Comparison of ENCODE assay signal across 18 cellular contexts in the genomic region with DNA sequence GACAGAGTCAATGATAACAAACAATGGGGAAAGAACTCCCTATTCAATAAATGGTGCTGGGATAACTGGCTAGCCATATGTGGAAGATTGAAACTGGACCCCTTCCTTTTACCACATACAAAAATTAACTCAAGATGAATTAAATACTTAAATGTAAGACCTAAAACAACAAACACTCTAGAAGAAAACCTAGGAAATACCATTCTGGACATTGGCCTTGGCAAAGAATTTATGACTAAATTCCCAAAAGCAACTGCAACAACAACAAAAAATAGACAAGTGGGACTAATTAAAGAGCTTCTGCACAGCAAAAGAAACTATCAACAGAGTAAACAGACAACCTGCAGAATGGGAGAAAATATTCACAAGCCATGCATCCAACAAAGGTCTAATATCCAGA. TPM values are rescaled to one million over a fixed set of nuclear protein-coding genes. Genes with fewer than 3 reads are reported as not detected.
"Had no signal": no experiment of that assay in that cellular context is flagged by ENCODE, and none has a peak within 500 bp of the region (broad histone marks: within the 10 kb centered on the region; RNA-seq: fewer than 3 reads in every experiment).

No MANE protein-coding gene starts in this region.

RNA-seq across cellular contexts. Expression of a gene that starts 4.4 kb away (rescaled TPM):
- total RNA-seq: colonic mucosa, dermis blood vessel endothelial cell, dermis microvascular lymphatic vessel endothelial cell, endodermal cell, endothelial cell of umbilical vein, epithelial cell of proximal tubule, esophagus mucosa, esophagus muscularis mucosa, esophagus squamous epithelium, fibroblast of villous mesenchyme, foreskin keratinocyte, frontal cortex, gastrocnemius medialis, gastroesophageal sphincter, glomerular endothelial cell, heart left ventricle, heart right ventricle, hepatocyte had no signal
